27 cellular contexts compared by ENCODE assay signal in the genomic region with DNA sequence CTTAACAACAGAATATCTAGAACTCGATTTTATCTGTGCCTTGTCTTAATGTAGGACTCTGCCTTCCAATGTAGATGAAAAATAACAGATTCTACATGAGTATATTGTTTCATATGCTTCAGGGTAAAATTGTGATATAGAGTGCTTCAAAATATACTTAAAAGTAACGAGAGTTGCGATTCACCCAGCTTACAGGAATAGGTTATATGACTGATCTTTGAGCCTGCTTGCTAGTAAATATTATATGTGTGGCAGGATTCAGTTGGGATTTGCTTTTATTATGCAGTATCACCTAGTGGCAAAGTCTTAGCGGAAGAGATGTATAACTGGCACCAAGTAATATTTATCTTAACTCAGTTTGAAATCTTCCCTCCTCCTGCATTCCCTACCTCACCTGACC.
"Had no signal": no experiment of that assay in that cellular context is flagged by ENCODE, and none has a peak within 500 bp of the region (broad histone marks: within the 10 kb centered on the region; RNA-seq: fewer than 3 reads in every experiment).

No MANE protein-coding gene starts in this region.

- H3K36me3 ChIP-seq: adrenal gland, WERI-Rb-1 had no signal

- H3K9me3 Mint-ChIP-seq: activated CD4-positive, alpha-beta T cell treated with anti-CD3 and anti-CD28 coated beads, Interleukin-2, amount 10 ng/mL, durations not matched to agents 24 days and 14 days; activated CD8-positive, alpha-beta T cell treated with anti-CD3 and anti-CD28 coated beads for 36 hours; activated naive CD4-positive, alpha-beta T cell treated with anti-CD3 and anti-CD28 coated beads for 36 hours; activated T-helper 1 cell treated with anti-CD3 and anti-CD28 coated beads, Interleukin-12 subunit alpha, Interleukin-12 subunit beta, Interleukin-2, Interleukin-4 antibody, amounts not matched to agents 30 ng/mL and 10 ng/mL and 1 ng/mL, durations not matched to agents 14 hours and 24 hours and 36 hours had no signal

- H3K27me3 ChIP-seq: adrenal gland had no signal

- H2AFZ ChIP-seq: PC-9 had no signal

- H3K27ac Mint-ChIP-seq: activated CD4-positive, alpha-beta T cell treated with anti-CD3 and anti-CD28 coated beads, Interleukin-2, amount 10 ng/mL, durations not matched to agents 24 days and 14 days; activated CD8-positive, alpha-beta T cell treated with anti-CD3 and anti-CD28 coated beads for 36 hours; activated naive CD4-positive, alpha-beta T cell treated with anti-CD3 and anti-CD28 coated beads for 36 hours; activated naive CD4-positive, alpha-beta T cell treated with anti-CD3 and anti-CD28 coated beads, Interleukin-2, amount 50 U/mL, for 72 hours; activated T-cell treated with anti-CD3 and anti-CD28 coated beads, Interleukin-2, amount 50 U/mL, for 24 hours; activated T-helper 1 cell treated with anti-CD3 and anti-CD28 coated beads, Interleukin-12 subunit alpha, Interleukin-12 subunit beta, Interleukin-2, Interleukin-4 antibody, amounts not matched to agents 30 ng/mL and 10 ng/mL and 1 ng/mL, durations not matched to agents 14 hours and 24 hours and 36 hours had no signal

- H3K4me3 ChIP-seq: adrenal gland, PC-9, SK-N-MC had no signal

- DNase-seq: activated CD4-positive, alpha-beta T cell treated with anti-CD3 and anti-CD28 coated beads, Interleukin-2, amount 10 ng/mL, durations not matched to agents 24 days and 14 days; activated CD4-positive, alpha-beta T cell treated with anti-CD3 and anti-CD28 coated beads, Interleukin-2, amount 50 U/mL, for 4 hours; activated CD8-positive, alpha-beta T cell treated with anti-CD3 and anti-CD28 coated beads for 36 hours; activated gamma-delta T cell treated with Interleukin-2 at 50 U/mL for 16 hours; activated naive CD4-positive, alpha-beta T cell treated with anti-CD3 and anti-CD28 coated beads for 36 hours; activated T-cell treated with anti-CD3 and anti-CD28 coated beads, Interleukin-2, amount 50 U/mL, for 24 hours; adrenal gland; caudate nucleus; NCI-H1092 treated with DMSO at 0.1 percent for 48 hours; NCI-H1417; NCI-H146; NCI-H187; NCI-H2029 treated with DMSO at 0.1 percent for 48 hours; NCI-H2107; NCI-H2171; NCI-H510A; NCI-H526; NCI-H748 treated with DMSO at 0.1 percent for 48 hours; PC-9; Right ventricle myocardium superior; T1000; WERI-Rb-1 had no signal

- H3K27ac ChIP-seq: adrenal gland, PC-9, SK-N-MC, WERI-Rb-1 had no signal

- H3K4me1 Mint-ChIP-seq: activated CD4-positive, alpha-beta T cell treated with anti-CD3 and anti-CD28 coated beads, Interleukin-2, amount 10 ng/mL, durations not matched to agents 24 days and 14 days had no signal

- FAIRE-seq: bronchial epithelial cell had no signal

- H3K4me3 Mint-ChIP-seq: activated CD4-positive, alpha-beta T cell treated with anti-CD3 and anti-CD28 coated beads, Interleukin-2, amount 10 ng/mL, durations not matched to agents 24 days and 14 days; activated CD8-positive, alpha-beta T cell treated with anti-CD3 and anti-CD28 coated beads for 36 hours; activated naive CD4-positive, alpha-beta T cell treated with anti-CD3 and anti-CD28 coated beads for 36 hours; activated T-cell treated with anti-CD3 and anti-CD28 coated beads, Interleukin-2, amount 50 U/mL, for 24 hours; activated T-helper 1 cell treated with anti-CD3 and anti-CD28 coated beads, Interleukin-12 subunit alpha, Interleukin-12 subunit beta, Interleukin-2, Interleukin-4 antibody, amounts not matched to agents 30 ng/mL and 10 ng/mL and 1 ng/mL, durations not matched to agents 14 hours and 24 hours and 36 hours; brain had no signal

- ATAC-seq: activated CD8-positive, alpha-beta T cell treated with anti-CD3 and anti-CD28 coated beads for 36 hours; activated naive CD4-positive, alpha-beta T cell treated with anti-CD3 and anti-CD28 coated beads, Interleukin-2, amount 50 U/mL, for 72 hours had no signal

- H3K9me3 ChIP-seq: adrenal gland had no signal

- H3K4me1 ChIP-seq: adrenal gland had no signal

- H3K36me3 Mint-ChIP-seq: brain had no signal

- H3K4me2 ChIP-seq: PC-9 had no signal

- H3K27me3 Mint-ChIP-seq: activated CD4-positive, alpha-beta T cell treated with anti-CD3 and anti-CD28 coated beads, Interleukin-2, amount 10 ng/mL, durations not matched to agents 24 days and 14 days; activated CD8-positive, alpha-beta T cell treated with anti-CD3 and anti-CD28 coated beads for 36 hours; activated T-cell treated with anti-CD3 and anti-CD28 coated beads, Interleukin-2, amount 50 U/mL, for 24 hours; brain had no signal
